Comparison of ENCODE assay signal across 15 cellular contexts in the genomic region with DNA sequence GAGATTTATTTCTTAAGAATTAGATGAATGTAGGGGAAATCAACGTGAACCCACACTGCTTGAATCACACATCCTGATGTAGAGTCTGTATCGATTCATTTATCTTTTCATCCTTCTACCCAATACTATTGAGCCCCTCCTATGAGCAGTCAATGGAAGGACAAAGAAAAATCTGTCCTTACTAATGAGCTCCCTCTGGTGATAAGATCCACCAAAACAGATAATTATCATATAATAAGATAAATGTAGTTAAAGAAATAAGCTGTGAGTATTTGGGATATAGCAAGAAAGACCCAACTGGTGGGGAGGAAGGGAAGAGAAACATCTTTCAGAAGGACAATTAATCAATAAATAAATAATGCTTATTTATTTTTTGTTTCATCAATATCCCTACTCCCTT.
DNase-seq lines count a peak whose midpoint lies in the region; ATAC-seq and TF ChIP-seq lines count a peak whose summit lies in the region.
"Had no signal": no experiment of that assay in that cellular context is flagged by ENCODE, and none has a peak within 500 bp of the region (broad histone marks: within the 10 kb centered on the region; RNA-seq: fewer than 3 reads in every experiment).

No MANE protein-coding gene starts in this region.

- H3K9ac ChIP-seq in PC-3 (ENCODE audit: low read length): no peak overlapping the region

- no peaks in the 10 kb centered on the region for H3K9me3 Mint-ChIP-seq in activated T-cell treated with anti-CD3 and anti-CD28 coated beads, Interleukin-2, amount 50 U/mL, for 4 hours

- no peaks in the 10 kb centered on the region for H3K36me3 Mint-ChIP-seq in activated T-cell treated with anti-CD3 and anti-CD28 coated beads, Interleukin-2, amount 50 U/mL, for 4 hours (ENCODE audit: insufficient read depth)
- H3K36me3 Mint-ChIP-seq: immature natural killer cell had no signal

- no TSS peak for BruUV-seq in PC-3 (replicated peaks; lab: Mats Ljungman, UMichigan)

- TF ChIP-seq CTCF in BJ (IDR thresholded peaks at IDR 0.05; ENCODE audit: insufficient read depth, low read depth, low read length) (peak; percentile 22; the same call in 1 of the 2 replicates), PC-3 (conservative IDR thresholded peaks at IDR 0.05; ENCODE audit: low read depth, low read length) (no peak; the same call in 1 of the 2 replicates), foreskin keratinocyte (conservative IDR thresholded peaks at IDR 0.05) (peak; percentile 55)

- H3K27ac ChIP-seq in PC-3 (ENCODE audit: low read length) (no peak overlapping the region), foreskin keratinocyte (no peak overlapping the region)
- H3K27ac ChIP-seq: pancreas had no signal

- no peaks in the 10 kb centered on the region for H3K9me3 ChIP-seq in PC-3 (ENCODE audit: low read length)
- H3K9me3 ChIP-seq: pancreas had no signal

- no peaks in the 10 kb centered on the region for H4K20me1 ChIP-seq in PC-3 (ENCODE audit: low read length)

- CTCF ChIA-PET in BJ (lab: Yijun Ruan, JAX): interaction anchor here (1.1 to 1.3 kb wide), 3 partner anchors 149 to 381 kb away, joined by 3 to 9 read pairs (median 4); no protein-coding TSS in a partner anchor
- CTCF ChIA-PET in PC-3 (lab: Charles Lee): interaction anchor here (0.7 to 1.3 kb wide), 2 partner anchors 10 to 378 kb away, joined by 3 to 10 read pairs; no protein-coding TSS in a partner anchor

- POLR2A ChIA-PET in BJ (lab: Charles Lee): no interaction called here
- POLR2A ChIA-PET in PC-3 (lab: Charles Lee; ENCODE audit: unreplicated experiment): no interaction called here

- H3K4me1 Mint-ChIP-seq in activated T-cell treated with anti-CD3 and anti-CD28 coated beads, Interleukin-2, amount 50 U/mL, for 4 hours (ENCODE audit: low read depth): no peaks in the 10 kb centered on the region
- H3K4me1 Mint-ChIP-seq: immature natural killer cell had no signal

- H3K36me3 ChIP-seq in BJ (ENCODE audit: control insufficient read depth, insufficient read depth, low read length) (no peaks in the 10 kb centered on the region), PC-3 (ENCODE audit: low read depth, low read length) (no peaks in the 10 kb centered on the region)
- H3K36me3 ChIP-seq: pancreas had no signal

- no peaks in the 10 kb centered on the region for H3K9me2 ChIP-seq in PC-3 (replicated peaks; ENCODE audit: low read length)

- ATAC-seq in PC-3 (no peak), foreskin keratinocyte (no peak), HG03460 (IDR thresholded peaks at IDR 0.05; ENCODE audit: unreplicated experiment) (no peak)
- no peak for ATAC-seq in activated T-cell treated with anti-CD3 and anti-CD28 coated beads, Interleukin-2, amount 50 U/mL, for 4 hours
- ATAC-seq: pancreas had no signal

- H3K27me3 Mint-ChIP-seq in activated T-cell treated with anti-CD3 and anti-CD28 coated beads, Interleukin-2, amount 50 U/mL, for 4 hours (ENCODE audit: low read depth): peaks cover 4% of the 10 kb centered on the region

- in situ Hi-C loops in KBM-7 (cut with MboI; ENCODE audit: low pct_unique_long_range_greater_than_20kb, low sequenced_read_pairs): no loop called here

- H2AFZ ChIP-seq in PC-3 (ENCODE audit: low read length): no peak overlapping the region

- H3K4me2 ChIP-seq in PC-3 (ENCODE audit: low read length): no peak overlapping the region

- no peak overlapping the region for H3K4me3 Mint-ChIP-seq in activated T-cell treated with anti-CD3 and anti-CD28 coated beads, Interleukin-2, amount 50 U/mL, for 4 hours
- H3K4me3 Mint-ChIP-seq: immature natural killer cell had no signal

- H3K4me3 ChIP-seq in BJ (ENCODE audit: low read depth, low read length) (no peak overlapping the region), PC-3 (ENCODE audit: low read length) (no peak overlapping the region)
- H3K4me3 ChIP-seq: pancreas had no signal

- DNase-seq in BJ (ENCODE audit: low read depth) (no peak), HCEC 1CT (peak; percentile 14), PC-3 (peak; percentile 17), foreskin keratinocyte (no peak), putamen (ENCODE audit: low spot score) (no peak), KBM-7 (no peak)
- no peak for DNase-seq in activated T-cell treated with anti-CD3 and anti-CD28 coated beads, Interleukin-2, amount 50 U/mL, for 4 hours
- DNase-seq: activated CD4-positive, alpha-beta T cell treated with anti-CD3 and anti-CD28 coated beads, Interleukin-2, amount 50 U/mL, for 1 hour; cortex of kidney; immature natural killer cell; NCI-H2029 treated with DMSO at 0.1 percent for 48 hours; pancreas; stimulated activated CD4-positive, alpha-beta T cell treated with anti-CD3 and anti-CD28 coated beads, Interleukin-12 subunit alpha, Interleukin-12 subunit beta, amount 100 ng/mL, for 4 hours; substantia nigra had no signal

- intact Hi-C loops in PC-3 (cut with micrococcal nuclease): loop anchor here (1.0 kb wide), 1 partner anchor 378 kb away; no protein-coding TSS in a partner anchor

- no peaks in the 10 kb centered on the region for H3K79me2 ChIP-seq in PC-3 (ENCODE audit: low read length)

- H3K4me1 ChIP-seq in PC-3 (ENCODE audit: insufficient read depth, low read length): no peaks in the 10 kb centered on the region
- no peaks in the 10 kb centered on the region for H3K4me1 ChIP-seq in foreskin keratinocyte
- H3K4me1 ChIP-seq: pancreas had no signal

- no peaks in the 10 kb centered on the region for H3F3A ChIP-seq in PC-3 (ENCODE audit: low read length, unreplicated experiment)

- H3K27me3 ChIP-seq in BJ (ENCODE audit: control insufficient read depth, insufficient read depth, low read length) (no peaks in the 10 kb centered on the region), PC-3 (ENCODE audit: low read length) (peaks cover 16% of the 10 kb centered on the region), foreskin keratinocyte (no peaks in the 10 kb centered on the region)
- H3K27me3 ChIP-seq: pancreas had no signal

Comparison
In these comparisons a context has a peak if more than half of its experiments do, and no peak if none do; other contexts are left out.
1. DNase-seq: peak in HCEC 1CT (single experiment) and PC-3 (single experiment); none in BJ (single experiment), foreskin keratinocyte (0 of 2), putamen (single experiment), KBM-7 (single experiment) and activated T-cell treated with anti-CD3 and anti-CD28 coated beads, Interleukin-2, amount 50 U/mL, for 4 hours (single experiment).